Comparison of ENCODE assay signal across 1 cellular context in genomic region chr16:4650443-4651074, GRCh38.
TF ChIP-seq lines count a peak whose summit lies in the region.
"Not testable (repeated sequence)": the region's sequence is repeated elsewhere in the genome, so short reads cannot be mapped to it uniquely, and the experiment has no call there.

No MANE protein-coding gene starts in this region.

TF ChIP-seq in K562, 482 proteins besides CTCF, POLR2A, EP300 and RAD21 (continued from another document):
- TF ChIP-seq, protein P1, sequence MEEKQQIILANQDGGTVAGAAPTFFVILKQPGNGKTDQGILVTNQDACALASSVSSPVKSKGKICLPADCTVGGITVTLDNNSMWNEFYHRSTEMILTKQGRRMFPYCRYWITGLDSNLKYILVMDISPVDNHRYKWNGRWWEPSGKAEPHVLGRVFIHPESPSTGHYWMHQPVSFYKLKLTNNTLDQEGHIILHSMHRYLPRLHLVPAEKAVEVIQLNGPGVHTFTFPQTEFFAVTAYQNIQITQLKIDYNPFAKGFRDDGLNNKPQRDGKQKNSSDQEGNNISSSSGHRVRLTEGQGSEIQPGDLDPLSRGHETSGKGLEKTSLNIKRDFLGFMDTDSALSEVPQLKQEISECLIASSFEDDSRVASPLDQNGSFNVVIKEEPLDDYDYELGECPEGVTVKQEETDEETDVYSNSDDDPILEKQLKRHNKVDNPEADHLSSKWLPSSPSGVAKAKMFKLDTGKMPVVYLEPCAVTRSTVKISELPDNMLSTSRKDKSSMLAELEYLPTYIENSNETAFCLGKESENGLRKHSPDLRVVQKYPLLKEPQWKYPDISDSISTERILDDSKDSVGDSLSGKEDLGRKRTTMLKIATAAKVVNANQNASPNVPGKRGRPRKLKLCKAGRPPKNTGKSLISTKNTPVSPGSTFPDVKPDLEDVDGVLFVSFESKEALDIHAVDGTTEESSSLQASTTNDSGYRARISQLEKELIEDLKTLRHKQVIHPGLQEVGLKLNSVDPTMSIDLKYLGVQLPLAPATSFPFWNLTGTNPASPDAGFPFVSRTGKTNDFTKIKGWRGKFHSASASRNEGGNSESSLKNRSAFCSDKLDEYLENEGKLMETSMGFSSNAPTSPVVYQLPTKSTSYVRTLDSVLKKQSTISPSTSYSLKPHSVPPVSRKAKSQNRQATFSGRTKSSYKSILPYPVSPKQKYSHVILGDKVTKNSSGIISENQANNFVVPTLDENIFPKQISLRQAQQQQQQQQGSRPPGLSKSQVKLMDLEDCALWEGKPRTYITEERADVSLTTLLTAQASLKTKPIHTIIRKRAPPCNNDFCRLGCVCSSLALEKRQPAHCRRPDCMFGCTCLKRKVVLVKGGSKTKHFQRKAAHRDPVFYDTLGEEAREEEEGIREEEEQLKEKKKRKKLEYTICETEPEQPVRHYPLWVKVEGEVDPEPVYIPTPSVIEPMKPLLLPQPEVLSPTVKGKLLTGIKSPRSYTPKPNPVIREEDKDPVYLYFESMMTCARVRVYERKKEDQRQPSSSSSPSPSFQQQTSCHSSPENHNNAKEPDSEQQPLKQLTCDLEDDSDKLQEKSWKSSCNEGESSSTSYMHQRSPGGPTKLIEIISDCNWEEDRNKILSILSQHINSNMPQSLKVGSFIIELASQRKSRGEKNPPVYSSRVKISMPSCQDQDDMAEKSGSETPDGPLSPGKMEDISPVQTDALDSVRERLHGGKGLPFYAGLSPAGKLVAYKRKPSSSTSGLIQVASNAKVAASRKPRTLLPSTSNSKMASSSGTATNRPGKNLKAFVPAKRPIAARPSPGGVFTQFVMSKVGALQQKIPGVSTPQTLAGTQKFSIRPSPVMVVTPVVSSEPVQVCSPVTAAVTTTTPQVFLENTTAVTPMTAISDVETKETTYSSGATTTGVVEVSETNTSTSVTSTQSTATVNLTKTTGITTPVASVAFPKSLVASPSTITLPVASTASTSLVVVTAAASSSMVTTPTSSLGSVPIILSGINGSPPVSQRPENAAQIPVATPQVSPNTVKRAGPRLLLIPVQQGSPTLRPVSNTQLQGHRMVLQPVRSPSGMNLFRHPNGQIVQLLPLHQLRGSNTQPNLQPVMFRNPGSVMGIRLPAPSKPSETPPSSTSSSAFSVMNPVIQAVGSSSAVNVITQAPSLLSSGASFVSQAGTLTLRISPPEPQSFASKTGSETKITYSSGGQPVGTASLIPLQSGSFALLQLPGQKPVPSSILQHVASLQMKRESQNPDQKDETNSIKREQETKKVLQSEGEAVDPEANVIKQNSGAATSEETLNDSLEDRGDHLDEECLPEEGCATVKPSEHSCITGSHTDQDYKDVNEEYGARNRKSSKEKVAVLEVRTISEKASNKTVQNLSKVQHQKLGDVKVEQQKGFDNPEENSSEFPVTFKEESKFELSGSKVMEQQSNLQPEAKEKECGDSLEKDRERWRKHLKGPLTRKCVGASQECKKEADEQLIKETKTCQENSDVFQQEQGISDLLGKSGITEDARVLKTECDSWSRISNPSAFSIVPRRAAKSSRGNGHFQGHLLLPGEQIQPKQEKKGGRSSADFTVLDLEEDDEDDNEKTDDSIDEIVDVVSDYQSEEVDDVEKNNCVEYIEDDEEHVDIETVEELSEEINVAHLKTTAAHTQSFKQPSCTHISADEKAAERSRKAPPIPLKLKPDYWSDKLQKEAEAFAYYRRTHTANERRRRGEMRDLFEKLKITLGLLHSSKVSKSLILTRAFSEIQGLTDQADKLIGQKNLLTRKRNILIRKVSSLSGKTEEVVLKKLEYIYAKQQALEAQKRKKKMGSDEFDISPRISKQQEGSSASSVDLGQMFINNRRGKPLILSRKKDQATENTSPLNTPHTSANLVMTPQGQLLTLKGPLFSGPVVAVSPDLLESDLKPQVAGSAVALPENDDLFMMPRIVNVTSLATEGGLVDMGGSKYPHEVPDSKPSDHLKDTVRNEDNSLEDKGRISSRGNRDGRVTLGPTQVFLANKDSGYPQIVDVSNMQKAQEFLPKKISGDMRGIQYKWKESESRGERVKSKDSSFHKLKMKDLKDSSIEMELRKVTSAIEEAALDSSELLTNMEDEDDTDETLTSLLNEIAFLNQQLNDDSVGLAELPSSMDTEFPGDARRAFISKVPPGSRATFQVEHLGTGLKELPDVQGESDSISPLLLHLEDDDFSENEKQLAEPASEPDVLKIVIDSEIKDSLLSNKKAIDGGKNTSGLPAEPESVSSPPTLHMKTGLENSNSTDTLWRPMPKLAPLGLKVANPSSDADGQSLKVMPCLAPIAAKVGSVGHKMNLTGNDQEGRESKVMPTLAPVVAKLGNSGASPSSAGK (IDR thresholded peaks at IDR 0.05) = peak; percentile 81
- TF ChIP-seq JUND (IDR thresholded peaks at IDR 0.05; ENCODE audit: borderline replicate concordance, low read depth, low read length) (0 out of 2 replicates have a peak, but pooled peaks have one; percentile 14), CTCFL (IDR thresholded peaks at IDR 0.05; ENCODE audit: borderline replicate concordance, insufficient read depth, low read depth, low read length, poor library complexity, severe bottlenecking) (peak; percentile 91), HCFC1 (IDR thresholded peaks at IDR 0.05; ENCODE audit: low read depth, low read length) (0 out of 2 replicates have a peak, but pooled peaks have one; percentile 32), TBL1XR1 (IDR thresholded peaks at IDR 0.05; ENCODE audit: low read length in 2 of 2) (0 out of 4 replicates have a peak, but pooled peaks of 1 of the 2 experiments have one; percentile 8), USF1 (CRISPR knock-in tag; IDR thresholded peaks at IDR 0.05) (peak; percentile 86)
- TF ChIP-seq JUND (tag; IDR thresholded peaks at IDR 0.05; ENCODE audit: borderline replicate concordance, low read depth, low read length) = not testable (repeated sequence)
- TF ChIP-seq, protein P2, sequence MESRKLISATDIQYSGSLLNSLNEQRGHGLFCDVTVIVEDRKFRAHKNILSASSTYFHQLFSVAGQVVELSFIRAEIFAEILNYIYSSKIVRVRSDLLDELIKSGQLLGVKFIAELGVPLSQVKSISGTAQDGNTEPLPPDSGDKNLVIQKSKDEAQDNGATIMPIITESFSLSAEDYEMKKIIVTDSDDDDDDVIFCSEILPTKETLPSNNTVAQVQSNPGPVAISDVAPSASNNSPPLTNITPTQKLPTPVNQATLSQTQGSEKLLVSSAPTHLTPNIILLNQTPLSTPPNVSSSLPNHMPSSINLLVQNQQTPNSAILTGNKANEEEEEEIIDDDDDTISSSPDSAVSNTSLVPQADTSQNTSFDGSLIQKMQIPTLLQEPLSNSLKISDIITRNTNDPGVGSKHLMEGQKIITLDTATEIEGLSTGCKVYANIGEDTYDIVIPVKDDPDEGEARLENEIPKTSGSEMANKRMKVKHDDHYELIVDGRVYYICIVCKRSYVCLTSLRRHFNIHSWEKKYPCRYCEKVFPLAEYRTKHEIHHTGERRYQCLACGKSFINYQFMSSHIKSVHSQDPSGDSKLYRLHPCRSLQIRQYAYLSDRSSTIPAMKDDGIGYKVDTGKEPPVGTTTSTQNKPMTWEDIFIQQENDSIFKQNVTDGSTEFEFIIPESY (CRISPR knock-in tag; IDR thresholded peaks at IDR 0.05) = peak; percentile 74; the same call in 1 of the 2 replicates
